In the genomic region with DNA sequence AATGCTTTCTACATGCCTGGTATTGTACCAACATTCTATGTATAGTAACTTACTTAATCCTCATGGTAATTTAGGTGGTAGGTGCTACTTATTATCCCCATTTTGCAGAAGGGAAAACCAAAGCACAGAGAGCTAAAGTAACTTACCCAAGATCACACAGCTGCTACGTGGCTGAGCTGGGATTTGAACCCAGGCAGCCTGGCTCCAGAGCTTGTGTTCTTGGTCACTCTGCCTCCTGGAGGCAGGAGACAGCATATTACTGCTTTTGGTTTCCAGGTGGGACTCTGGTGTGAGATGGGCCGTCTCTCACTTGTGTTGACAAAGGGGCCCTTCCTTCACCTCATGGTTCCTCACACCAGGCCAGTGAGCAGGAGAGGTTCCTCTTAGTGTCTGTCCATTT, we compare ENCODE assay signal across 8 cellular contexts.
DNase-seq lines count a peak whose midpoint lies in the region; ATAC-seq and FAIRE-seq lines count a peak whose summit lies in the region.
"Had no signal": no experiment of that assay in that cellular context is flagged by ENCODE, and none has a peak within 500 bp of the region (broad histone marks: within the 10 kb centered on the region; RNA-seq: fewer than 3 reads in every experiment).

No MANE protein-coding gene starts in this region.

- no peak for ATAC-seq in activated T-helper 17 cell treated with anti-CD3 and anti-CD28 coated beads, Interleukin-2, amount 50 U/mL, for 72 hours (replicated peaks)
- no peak for ATAC-seq in GM19467 (IDR thresholded peaks at IDR 0.05; ENCODE audit: unreplicated experiment)
- no peak for ATAC-seq in naive thymus-derived CD8-positive, alpha-beta T cell

- peak overlapping the region; percentile 50 for H3K4me3 Mint-ChIP-seq in activated T-helper 17 cell treated with anti-CD3 and anti-CD28 coated beads, Interleukin-2, amount 50 U/mL, for 72 hours
- H3K4me3 Mint-ChIP-seq in naive thymus-derived CD8-positive, alpha-beta T cell: no peak overlapping the region

- H3K4me1 Mint-ChIP-seq in activated T-helper 17 cell treated with anti-CD3 and anti-CD28 coated beads, Interleukin-2, amount 50 U/mL, for 72 hours: peaks cover 27% of the 10 kb centered on the region
- H3K4me1 Mint-ChIP-seq in naive thymus-derived CD8-positive, alpha-beta T cell: peaks cover 9 to 79% (median 12%) of the 10 kb centered on the region in 4 donors

- H3K27me3 Mint-ChIP-seq in activated T-helper 17 cell treated with anti-CD3 and anti-CD28 coated beads, Interleukin-2, amount 50 U/mL, for 72 hours: no peaks in the 10 kb centered on the region
- H3K27me3 Mint-ChIP-seq in naive thymus-derived CD8-positive, alpha-beta T cell: no peaks in the 10 kb centered on the region

- H3K4me1 ChIP-seq in subcutaneous abdominal adipose tissue (ENCODE audit: control insufficient read depth in 5 of 5, insufficient read depth in 5 of 5, low read length in 5 of 5): peaks cover 29 to 85% (median 79%) of the 10 kb centered on the region in 5 donors

- peak overlapping the region in 2 of 5 donors; percentile 38 to 60 for H3K9ac ChIP-seq in subcutaneous abdominal adipose tissue (ENCODE audit: low read length in 5 of 5)

- H3K27ac ChIP-seq in layer of hippocampus (ENCODE audit: low read depth, low read length): peak overlapping the region; percentile 83
- H3K27ac ChIP-seq in subcutaneous abdominal adipose tissue (ENCODE audit: low read depth, low read length): peak overlapping the region; percentile 82

- peak overlapping the region; percentile 84 for H3K27ac Mint-ChIP-seq in activated T-helper 17 cell treated with anti-CD3 and anti-CD28 coated beads, Interleukin-2, amount 50 U/mL, for 72 hours
- H3K27ac Mint-ChIP-seq in naive thymus-derived CD8-positive, alpha-beta T cell: peak overlapping the region in 3 of 10 donors; percentile 52 to 56 (median 55)

- POLR2A ChIA-PET in naive thymus-derived CD8-positive, alpha-beta T cell (lab: Charles Lee): no interaction called here

- no peak for DNase-seq in GM18507 (ENCODE audit: extremely low spot score, insufficient read length, low read depth)
- DNase-seq in naive thymus-derived CD8-positive, alpha-beta T cell: no peak
- DNase-seq in NCI-H82 treated with DMSO at 0.1 percent for 48 hours (lab: John Stamatoyannopoulos, UW; ENCODE audit: unreplicated experiment): no peak
- DNase-seq: activated CD4-positive, CD25-positive, alpha-beta regulatory T cell treated with anti-CD3 and anti-CD28 coated beads, Interleukin-2, amount 50 U/mL, for 72 hours had no signal

- peaks cover 19% of the 10 kb centered on the region for H3K36me3 Mint-ChIP-seq in activated T-helper 17 cell treated with anti-CD3 and anti-CD28 coated beads, Interleukin-2, amount 50 U/mL, for 72 hours (ENCODE audit: low read depth)
- peaks cover 0 to 3% (median 0%) of the 10 kb centered on the region in 3 donors for H3K36me3 Mint-ChIP-seq in naive thymus-derived CD8-positive, alpha-beta T cell

- peaks cover 0 to 45% (median 37%) of the 10 kb centered on the region in 5 donors for H3K36me3 ChIP-seq in subcutaneous abdominal adipose tissue (ENCODE audit: control insufficient read depth in 5 of 5, insufficient read depth in 5 of 5, low read length in 5 of 5)

- peak; percentile 46 for FAIRE-seq in GM18507 (lab: Jason Lieb, UNC)

- H3K9me3 ChIP-seq in subcutaneous abdominal adipose tissue (ENCODE audit: control insufficient read depth in 5 of 5, low read length in 5 of 5): no peaks in the 10 kb centered on the region

- no peak overlapping the region for H3K4me3 ChIP-seq in subcutaneous abdominal adipose tissue (ENCODE audit: low read depth in 1 of 5, low read length in 5 of 5)

- H3K27me3 ChIP-seq in layer of hippocampus (ENCODE audit: control insufficient read depth, insufficient read depth, low read length) (no peaks in the 10 kb centered on the region), subcutaneous abdominal adipose tissue (ENCODE audit: control insufficient read depth in 5 of 5, insufficient read depth in 4 of 5, low read length in 5 of 5) (no peaks in the 10 kb centered on the region)

- H3K9me3 Mint-ChIP-seq in activated T-helper 17 cell treated with anti-CD3 and anti-CD28 coated beads, Interleukin-2, amount 50 U/mL, for 72 hours: no peaks in the 10 kb centered on the region
- no peaks in the 10 kb centered on the region for H3K9me3 Mint-ChIP-seq in naive thymus-derived CD8-positive, alpha-beta T cell
